In the genomic region with DNA sequence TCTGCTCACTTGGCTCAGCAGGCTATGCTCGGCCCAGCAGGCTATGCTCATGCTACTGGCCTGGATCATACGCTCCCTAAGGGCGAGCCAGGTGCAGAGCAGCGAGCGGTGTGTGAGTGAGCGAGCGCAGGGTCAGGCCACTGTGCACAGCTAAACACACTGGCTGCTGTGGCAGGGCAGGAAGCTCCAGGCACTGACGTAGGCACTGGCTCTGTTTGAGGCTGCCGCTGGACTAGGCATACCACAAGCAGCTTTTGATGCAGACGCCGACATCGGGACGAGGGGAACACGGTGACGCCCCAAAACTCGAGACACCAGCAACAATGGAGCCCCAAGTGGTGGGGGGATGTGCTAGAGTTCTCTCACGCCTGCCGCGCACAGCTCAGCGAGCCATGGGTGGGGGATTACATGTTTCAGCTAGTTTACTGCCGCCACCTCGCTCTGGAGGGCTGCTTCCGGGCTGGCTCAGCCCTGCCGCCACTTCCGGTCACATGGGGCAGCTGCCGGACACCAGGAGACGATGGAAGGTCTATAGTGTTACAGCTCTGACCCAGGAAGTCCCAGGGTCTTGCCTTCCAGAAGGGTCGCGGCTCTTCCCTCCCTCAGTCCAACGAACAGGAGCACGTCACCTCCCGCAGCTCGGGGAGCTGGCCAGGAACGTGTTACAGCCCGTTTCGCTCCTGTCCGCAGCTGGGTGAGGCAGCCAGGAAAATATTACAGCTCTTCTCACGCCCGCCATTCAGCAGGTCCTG, we compare ENCODE assay signal across 13 cellular contexts.
A peak's percentile ranks its signal among the peaks of the same experiment; 100 is the strongest.
DNase-seq lines count a peak whose midpoint lies in the region; ATAC-seq and TF ChIP-seq lines count a peak whose summit lies in the region.
"Had no signal": no experiment of that assay in that cellular context is flagged by ENCODE, and none has a peak within 500 bp of the region (broad histone marks: within the 10 kb centered on the region; RNA-seq: fewer than 3 reads in every experiment).

No MANE protein-coding gene starts in this region.

- intact Hi-C loops in left lung (cut with DNase I), result no loop called here

- ATAC-seq in left lung, result peak; percentile 53
- ATAC-seq in HG03378 (IDR thresholded peaks at IDR 0.05; ENCODE audit: unreplicated experiment), result no peak
- no peak for ATAC-seq in HG02970 (IDR thresholded peaks at IDR 0.05; ENCODE audit: low FRiP score, unreplicated experiment)
- ATAC-seq: activated naive CD8-positive, alpha-beta T cell treated with anti-CD3 and anti-CD28 coated beads, Interleukin-2, amount 50 U/mL, for 24 hours; Right ventricle myocardium inferior had no signal

- H3K9me2 ChIP-seq in OCI-LY1 (ENCODE audit: low read depth, low read length), result no peaks in the 10 kb centered on the region

- DNase-seq in DMS53 (lab: John Stamatoyannopoulos, UW) (peak; percentile 98), NCI-H1092 treated with DMSO at 0.1 percent for 48 hours (lab: John Stamatoyannopoulos, UW) (peak; percentile 78), left lung (peak; percentile 32 to 55), amniotic stem cell (lab: John Stamatoyannopoulos, UW) (no peak), hypothalamus (lab: John Stamatoyannopoulos, UW) (no peak)
- DNase-seq: activated naive CD8-positive, alpha-beta T cell treated with anti-CD3 and anti-CD28 coated beads, Interleukin-2, amount 50 U/mL, for 24 hours; EL; immature natural killer cell; WERI-Rb-1 had no signal

- H3K36me3 ChIP-seq in OCI-LY1 (ENCODE audit: insufficient read depth, low read length), result no peaks in the 10 kb centered on the region
- H3K36me3 ChIP-seq in left lung, result no peaks in the 10 kb centered on the region
- H3K36me3 ChIP-seq: WERI-Rb-1 had no signal

- no peaks in the 10 kb centered on the region for H3K4me1 ChIP-seq in OCI-LY1 (ENCODE audit: insufficient read depth, low read length, severe bottlenecking)
- no peaks in the 10 kb centered on the region for H3K4me1 ChIP-seq in left lung

- H3K79me2 ChIP-seq in OCI-LY1 (ENCODE audit: insufficient read depth, low read length), result no peaks in the 10 kb centered on the region

- TF ChIP-seq CTCF in OCI-LY1 (IDR thresholded peaks at IDR 0.05; ENCODE audit: low read length) (no peak), left lung (IDR thresholded peaks at IDR 0.05) (no peak)

- H3K27me3 ChIP-seq in OCI-LY1 (ENCODE audit: insufficient read depth, low read length) (no peaks in the 10 kb centered on the region), left lung (no peaks in the 10 kb centered on the region)

- H3K4me3 ChIP-seq in OCI-LY1 (ENCODE audit: low read depth, low read length, poor library complexity, severe bottlenecking), result peak overlapping the region; percentile 22
- H3K4me3 ChIP-seq in left lung, result no peak overlapping the region

- H3K9me3 ChIP-seq in OCI-LY1 (ENCODE audit: low read length), result no peaks in the 10 kb centered on the region
- peaks cover 0 to 20% of the 10 kb centered on the region in 2 donors for H3K9me3 ChIP-seq in left lung

- no peak overlapping the region for H2AFZ ChIP-seq in OCI-LY1 (ENCODE audit: low read length)

- no peaks in the 10 kb centered on the region for H4K20me1 ChIP-seq in OCI-LY1 (ENCODE audit: insufficient read depth, low read length)

- H3K9ac ChIP-seq in OCI-LY1 (ENCODE audit: low read length), result no peak overlapping the region

- H3F3A ChIP-seq in OCI-LY1 (ENCODE audit: insufficient read depth, low read length), result no peaks in the 10 kb centered on the region

- no peak overlapping the region; the same call in 1 of the 2 replicates for H3K4me2 ChIP-seq in OCI-LY1 (ENCODE audit: low read length)

- H3K27ac ChIP-seq in OCI-LY1 (ENCODE audit: low read depth, low read length, poor library complexity, severe bottlenecking), result no peak overlapping the region
- H3K27ac ChIP-seq in left lung, result no peak overlapping the region
- H3K27ac ChIP-seq: WERI-Rb-1 had no signal

Comparison
In these comparisons a context has a peak if more than half of its experiments do, and no peak if none do; other contexts are left out.
1. DNase-seq: peak in DMS53 (single experiment), NCI-H1092 treated with DMSO at 0.1 percent for 48 hours (single experiment) and left lung (2 of 2); none in amniotic stem cell (single experiment) and hypothalamus (0 of 51).